ENCODE assay signal across 9 cellular contexts in genomic region chr7:102875700-102876192, GRCh38. TPM values are rescaled to one million over a fixed set of nuclear protein-coding genes. Genes with fewer than 3 reads are reported as not detected.
DNase-seq lines count a peak whose midpoint lies in the region; ATAC-seq and TF ChIP-seq lines count a peak whose summit lies in the region.
"Had no signal": no experiment of that assay in that cellular context is flagged by ENCODE, and none has a peak within 500 bp of the region (broad histone marks: within the 10 kb centered on the region; RNA-seq: fewer than 3 reads in every experiment).

No MANE protein-coding gene starts in this region.

- H3K4me3 ChIP-seq in MG63 (no peak overlapping the region), astrocyte of the cerebellum (ENCODE audit: low read depth, low read length) (no peak overlapping the region), left ventricle myocardium inferior (no peak overlapping the region)

- H3K9me3 Mint-ChIP-seq in nephron progenitor cell: no peaks in the 10 kb centered on the region

- H3K27me3 Mint-ChIP-seq in nephron progenitor cell (ENCODE audit: low read depth, poor library complexity): no peaks in the 10 kb centered on the region

- ATAC-seq in HG02973 (IDR thresholded peaks at IDR 0.05; ENCODE audit: unreplicated experiment): no peak
- no peak for ATAC-seq in GM18520 (IDR thresholded peaks at IDR 0.05; ENCODE audit: unreplicated experiment)

- no peak overlapping the region for H3K4me3 Mint-ChIP-seq in nephron progenitor cell

- H3K36me3 Mint-ChIP-seq in nephron progenitor cell (ENCODE audit: low read depth): peaks cover 13% of the 10 kb centered on the region

- no peaks in the 10 kb centered on the region for H3K9me3 ChIP-seq in MG63
- H3K9me3 ChIP-seq in left ventricle myocardium inferior (replicated peaks): no peaks in the 10 kb centered on the region

- H3K27ac Mint-ChIP-seq in nephron progenitor cell: peak overlapping the region; percentile 17

- H3K4me1 ChIP-seq in left ventricle myocardium inferior: no peaks in the 10 kb centered on the region

- H3K4me1 Mint-ChIP-seq in nephron progenitor cell: peaks cover 17% of the 10 kb centered on the region

- H3K36me3 ChIP-seq in MG63 (no peaks in the 10 kb centered on the region), left ventricle myocardium inferior (no peaks in the 10 kb centered on the region)

- TF ChIP-seq CTCF in astrocyte of the cerebellum (IDR thresholded peaks at IDR 0.05; ENCODE audit: low read depth, low read length, missing control alignments) (peak; percentile 6), nephron progenitor cell (IDR thresholded peaks at IDR 0.05) (no peak), left ventricle myocardium inferior (IDR thresholded peaks at IDR 0.05; ENCODE audit: borderline replicate concordance) (no peak)

- DNase-seq in AG08396 (ENCODE audit: low spot score) (peak; percentile 85), MG63 (peak; percentile 81), astrocyte of the cerebellum (ENCODE audit: low read depth) (peak; percentile 96), nephron progenitor cell (no peak), left ventricle myocardium inferior (no peak), SK-N-DZ (ENCODE audit: low spot score) (no peak)
- DNase-seq: NCI-H510A treated with DMSO at 0.1 percent for 48 hours had no signal

- in situ Hi-C loops in astrocyte of the cerebellum (cut with HindIII; ENCODE audit: low sequenced_read_pairs): no loop called here

- intact Hi-C loops in left ventricle myocardium inferior (cut with micrococcal nuclease): no loop called here

- H3K27ac ChIP-seq in left ventricle myocardium inferior (replicated peaks): no peak overlapping the region

- no peaks in the 10 kb centered on the region for H3K27me3 ChIP-seq in MG63
- H3K27me3 ChIP-seq in left ventricle myocardium inferior (ENCODE audit: low read depth): no peaks in the 10 kb centered on the region

RNA-seq across cellular contexts. Expression of gene LRRC17, which starts 37.1 kb away (rescaled TPM):
- total RNA-seq in MG63 (2014; rRNA removed; shearing (Covaris generic); ENCODE audit: low replicate concordance): 0.13 TPM in 1 of 2 replicates, not detected in the other
- total RNA-seq in left ventricle myocardium inferior: 2.3 TPM
- polyA plus RNA-seq in SK-N-DZ (2014; cell fraction: cytosol; rRNA removed): 2.1 and 2.2 TPM in 2 replicates
- polyA plus RNA-seq in SK-N-DZ (2014; cell fraction: nucleus; rRNA removed): 3.3 and 3.5 TPM in 2 replicates

Comparison
In these comparisons a context has a peak if more than half of its experiments do, and no peak if none do; other contexts are left out.
1. DNase-seq: peak in AG08396 (single experiment), MG63 (single experiment) and astrocyte of the cerebellum (single experiment); none in nephron progenitor cell (single experiment), left ventricle myocardium inferior (single experiment) and SK-N-DZ (single experiment).